In genomic region chr2:201433389-201433995, GRCh38 we compare ENCODE assay signal across 1 cellular context.
TF ChIP-seq lines count a peak whose summit lies in the region.

No MANE protein-coding gene starts in this region.

TF ChIP-seq in K562, 482 proteins besides CTCF, POLR2A, EP300 and RAD21 (continued from another document and continues in another):
- TF ChIP-seq ELF4 (CRISPR knock-in tag; IDR thresholded peaks at IDR 0.05) (no peak), STAT5B (CRISPR knock-in tag; IDR thresholded peaks at IDR 0.05) (no peak), SIN3A (IDR thresholded peaks at IDR 0.05; ENCODE audit: borderline replicate concordance in 2 of 2, control insufficient read depth in 1 of 2, low read depth in 2 of 2, low read length in 2 of 2) (no peak), CBFB (CRISPR knock-in tag; IDR thresholded peaks at IDR 0.05) (no peak), EWSR1 (IDR thresholded peaks at IDR 0.05; ENCODE audit: borderline replicate concordance, low read depth, partially characterized antibody) (no peak), MED1 (CRISPR knock-in tag; IDR thresholded peaks at IDR 0.05; ENCODE audit: borderline replicate concordance) (no peak), BCLAF1 (IDR thresholded peaks at IDR 0.05; ENCODE audit: borderline replicate concordance in 1 of 2, control insufficient read depth in 1 of 2, low read depth in 2 of 2, low read length in 1 of 2) (no peak), ZNF778 (CRISPR knock-in tag; IDR thresholded peaks at IDR 0.05) (no peak), POLR2B (IDR thresholded peaks at IDR 0.05; ENCODE audit: low read depth, partially characterized antibody) (no peak), KDM2B (CRISPR knock-in tag; IDR thresholded peaks at IDR 0.05) (no peak), ZNF282 (CRISPR knock-in tag; IDR thresholded peaks at IDR 0.05) (no peak), CREBBP (IDR thresholded peaks at IDR 0.05; ENCODE audit: low read depth, low read length) (no peak), CHD7 (IDR thresholded peaks at IDR 0.05; ENCODE audit: low read depth, low read length) (no peak), RBFOX2 (IDR thresholded peaks at IDR 0.05; ENCODE audit: low read depth, low read length) (no peak), PHB (CRISPR knock-in tag; IDR thresholded peaks at IDR 0.05) (no peak), POLR2H (tag; IDR thresholded peaks at IDR 0.05; ENCODE audit: low read depth) (no peak), PHB2 (IDR thresholded peaks at IDR 0.05; ENCODE audit: low read depth) (0 out of 2 replicates have a peak, but pooled peaks have one; percentile 15), ZNF507 (tag; conservative IDR thresholded peaks at IDR 0.05) (no peak), MAX (CRISPR knock-in tag; IDR thresholded peaks at IDR 0.05) (no peak), ARHGAP35 (IDR thresholded peaks at IDR 0.05; ENCODE audit: partially characterized antibody) (no peak), TCF3 (CRISPR knock-in tag; IDR thresholded peaks at IDR 0.05) (peak; percentile 86), SUPT5H (IDR thresholded peaks at IDR 0.05) (no peak), NCOA1 (IDR thresholded peaks at IDR 0.05; ENCODE audit: low read depth) (peak; percentile 62; the same call in 1 of the 2 replicates), ZNF717 (CRISPR knock-in tag; IDR thresholded peaks at IDR 0.05) (no peak), STAT5A (IDR thresholded peaks at IDR 0.05; ENCODE audit: borderline replicate concordance, low read length) (peak; percentile 69), MCM3 (IDR thresholded peaks at IDR 0.05) (no peak), ZNF23 (CRISPR knock-in tag; IDR thresholded peaks at IDR 0.05) (no peak), MBD2 (IDR thresholded peaks at IDR 0.05; ENCODE audit: borderline replicate concordance, low read depth) (no peak), NELFE (IDR thresholded peaks at IDR 0.05; ENCODE audit: insufficient read depth, insufficient read length) (no peak), SIN3B (IDR thresholded peaks at IDR 0.05; ENCODE audit: low read depth) (no peak), TRIM25 (IDR thresholded peaks at IDR 0.05; ENCODE audit: borderline replicate concordance) (no peak), CTCFL (IDR thresholded peaks at IDR 0.05; ENCODE audit: borderline replicate concordance, insufficient read depth, low read depth, low read length, poor library complexity, severe bottlenecking) (no peak), ZNF274 (IDR thresholded peaks at IDR 0.05; ENCODE audit: borderline replicate concordance, low read depth, low read length) (no peak), ZNF609 (CRISPR knock-in tag; IDR thresholded peaks at IDR 0.05; ENCODE audit: borderline replicate concordance) (no peak), NFATC3 (IDR thresholded peaks at IDR 0.05) (peak; percentile 36; the same call in 1 of the 2 replicates), MAFF (IDR thresholded peaks at IDR 0.05; ENCODE audit: low read length) (no peak), MLX (CRISPR knock-in tag; conservative IDR thresholded peaks at IDR 0.05) (no peak), CSDE1 (IDR thresholded peaks at IDR 0.05) (no peak)
